In the genomic region with DNA sequence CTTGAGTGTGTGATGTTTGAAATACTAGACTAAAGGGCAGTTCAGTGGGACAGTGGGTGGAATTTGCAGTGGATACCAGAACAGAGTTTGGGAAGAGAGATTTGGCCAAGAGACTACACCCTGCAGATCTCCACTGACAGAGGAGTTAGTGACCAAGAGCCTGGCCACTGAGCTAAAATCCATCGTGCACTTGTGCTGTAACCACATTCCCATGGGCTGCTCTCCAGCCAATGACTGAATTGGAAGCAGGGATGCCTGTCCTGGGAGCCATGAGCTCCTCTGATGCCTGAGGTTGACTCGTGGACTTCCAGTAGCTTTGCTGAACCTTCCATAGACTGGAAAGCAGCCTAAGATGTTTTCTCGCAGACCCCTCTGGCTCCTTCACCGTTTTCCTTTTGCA, we compare ENCODE assay signal across 24 cellular contexts.
DNase-seq lines count a peak whose midpoint lies in the region; TF ChIP-seq lines count a peak whose summit lies in the region.
"Had no signal": no experiment of that assay in that cellular context is flagged by ENCODE, and none has a peak within 500 bp of the region (broad histone marks: within the 10 kb centered on the region; RNA-seq: fewer than 3 reads in every experiment).

No MANE protein-coding gene starts in this region.

- intact Hi-C loops in activated naive CD4-positive, alpha-beta T cell treated with anti-CD3 and anti-CD28 coated beads for 36 hours (cut with micrococcal nuclease) = no loop called here

- H3K4me3 ChIP-seq in AG10803 (ENCODE audit: low read length) (no peak overlapping the region), GM23248 (no peak overlapping the region), neuronal stem cell (ENCODE audit: low read length in 2 of 2) (no peak overlapping the region), endodermal cell (ENCODE audit: low read length) (no peak overlapping the region), trophoblast cell (ENCODE audit: low read depth, low read length) (no peak overlapping the region)
- H3K4me3 ChIP-seq: BLaER1, K562, SJSA1 had no signal

- H3K27ac Mint-ChIP-seq in chondrocyte (ENCODE audit: unreplicated experiment) (peak overlapping the region; percentile 37), endodermal cell (no peak overlapping the region)
- H3K27ac Mint-ChIP-seq in activated naive CD4-positive, alpha-beta T cell treated with anti-CD3 and anti-CD28 coated beads for 36 hours = no peak overlapping the region
- H3K27ac Mint-ChIP-seq: CD4-positive, CD25-positive, alpha-beta regulatory T cell had no signal

- H3K9me2 ChIP-seq in GM23248 (ENCODE audit: insufficient read depth) = no peaks in the 10 kb centered on the region

- H3K9me3 ChIP-seq in GM23248 (ENCODE audit: low read depth) (no peaks in the 10 kb centered on the region), neuronal stem cell (replicated peaks in 1 of 2; ENCODE audit: control insufficient read depth in 2 of 2, insufficient read depth in 1 of 2, low read depth in 1 of 2, low read length in 2 of 2) (no peaks in the 10 kb centered on the region), endodermal cell (ENCODE audit: control insufficient read depth, low read length) (no peaks in the 10 kb centered on the region), trophoblast cell (ENCODE audit: insufficient read depth, low read depth, low read length) (peaks cover 2% of the 10 kb centered on the region)
- H3K9me3 ChIP-seq: BLaER1, SJSA1 had no signal

- H3K36me3 ChIP-seq in GM23248 (ENCODE audit: low read depth) (no peaks in the 10 kb centered on the region), neuronal stem cell (replicated peaks in 1 of 2; ENCODE audit: control insufficient read depth in 2 of 2, insufficient read depth in 2 of 2, low read length in 2 of 2) (no peaks in the 10 kb centered on the region), endodermal cell (ENCODE audit: control insufficient read depth, insufficient read depth, low read length) (no peaks in the 10 kb centered on the region), trophoblast cell (ENCODE audit: control insufficient read depth in 1 of 2, insufficient read depth in 2 of 2, low read length in 2 of 2) (no peaks in the 10 kb centered on the region)
- H3K36me3 ChIP-seq: BLaER1, SJSA1 had no signal

- H3K9ac ChIP-seq in GM23248 = no peak overlapping the region
- no peak overlapping the region for H3K9ac ChIP-seq in neuronal stem cell (ENCODE audit: low read depth, low read length, poor library complexity)
- no peak overlapping the region for H3K9ac ChIP-seq in endodermal cell (ENCODE audit: extremely low read depth, low read length, poor library complexity, severe bottlenecking)
- no peak overlapping the region for H3K9ac ChIP-seq in trophoblast cell (ENCODE audit: low read length)
- H3K9ac ChIP-seq: BLaER1 had no signal

- H3F3A ChIP-seq in GM23248 (ENCODE audit: insufficient read depth) = no peaks in the 10 kb centered on the region

- H3K27me3 ChIP-seq in GM23248 (replicated peaks; ENCODE audit: insufficient read depth) (no peaks in the 10 kb centered on the region), neuronal stem cell (ENCODE audit: control insufficient read depth in 3 of 3, insufficient read depth in 3 of 3, low read depth in 1 of 3, low read length in 3 of 3) (no peaks in the 10 kb centered on the region), endodermal cell (ENCODE audit: control insufficient read depth, insufficient read depth, low read length, poor library complexity, severe bottlenecking) (no peaks in the 10 kb centered on the region), trophoblast cell (ENCODE audit: insufficient read depth, low read length) (no peaks in the 10 kb centered on the region)
- H3K27me3 ChIP-seq: BLaER1, SJSA1 had no signal

- H3K36me3 Mint-ChIP-seq in chondrocyte (ENCODE audit: low read depth) = no peaks in the 10 kb centered on the region
- H3K36me3 Mint-ChIP-seq in activated naive CD4-positive, alpha-beta T cell treated with anti-CD3 and anti-CD28 coated beads for 36 hours (ENCODE audit: low read depth) = no peaks in the 10 kb centered on the region
- H3K36me3 Mint-ChIP-seq in endodermal cell (ENCODE audit: low read depth) = no peaks in the 10 kb centered on the region
- H3K36me3 Mint-ChIP-seq: CD4-positive, CD25-positive, alpha-beta regulatory T cell had no signal

- in situ Hi-C loops in GM23248 (cut with MboI) = no loop called here

- TF ChIP-seq CTCF in AG10803 (conservative IDR thresholded peaks at IDR 0.05; ENCODE audit: low read length) = no peak
- TF ChIP-seq CTCF in chondrocyte (IDR thresholded peaks at IDR 0.05) = no peak
- no peak for TF ChIP-seq CTCF in endodermal cell (conservative IDR thresholded peaks at IDR 0.05)

- H3K18ac ChIP-seq in neuronal stem cell (ENCODE audit: low read length) (peak overlapping the region; percentile 91), trophoblast cell (ENCODE audit: low read length) (no peak overlapping the region)

- H2BK120ac ChIP-seq in neuronal stem cell (ENCODE audit: low read depth, low read length) (no peak overlapping the region), trophoblast cell (ENCODE audit: insufficient read depth, low read length, poor library complexity) (no peak overlapping the region)

- H2AFZ ChIP-seq in GM23248 = no peak overlapping the region
- no peak overlapping the region for H2AFZ ChIP-seq in neuronal stem cell (ENCODE audit: low read length)
- H2AFZ ChIP-seq in trophoblast cell (ENCODE audit: insufficient read depth, low read length, poor library complexity) = no peak overlapping the region

- 16 to 31% methylated on average over 4 of the region's 4 CpGs for WGBS in GM23248 (ENCODE audit: low coverage in 1 of 2, low lambda C conversion rate in 2 of 2, missing lambda C conversion rate in 2 of 2), 2 experiments
- no CpG with 5 or more reads among the region's 4 CpGs for WGBS in neuronal stem cell (ENCODE audit: extremely low coverage in 2 of 2, insufficient read length in 2 of 2, insufficient replicate concordance in 1 of 2), 2 donors
- 85 to 95% methylated on average over 4 of the region's 4 CpGs for WGBS in endodermal cell (ENCODE audit: insufficient coverage in 1 of 2, insufficient read length in 1 of 2), 2 experiments
- WGBS in trophoblast cell (ENCODE audit: extremely low coverage, insufficient coverage, insufficient read length) = no CpG with 5 or more reads among the region's 4 CpGs

- H3K23ac ChIP-seq in neuronal stem cell (ENCODE audit: low read depth, low read length, poor library complexity) (no peak overlapping the region), trophoblast cell (ENCODE audit: low read length) (no peak overlapping the region)

- peak overlapping the region; percentile 71 for H2BK15ac ChIP-seq in neuronal stem cell (ENCODE audit: low read length)

- no peak overlapping the region for H4K12ac ChIP-seq in trophoblast cell (ENCODE audit: low read depth, low read length)

- H3K79me2 ChIP-seq in GM23248 (ENCODE audit: insufficient read depth) = no peaks in the 10 kb centered on the region
- H3K79me2 ChIP-seq in trophoblast cell (ENCODE audit: control insufficient read depth, insufficient read depth, low read length, poor library complexity) = no peaks in the 10 kb centered on the region

- H3K4me3 Mint-ChIP-seq in chondrocyte (ENCODE audit: unreplicated experiment) (no peak overlapping the region), endodermal cell (no peak overlapping the region)
- H3K4me3 Mint-ChIP-seq in activated naive CD4-positive, alpha-beta T cell treated with anti-CD3 and anti-CD28 coated beads for 36 hours = no peak overlapping the region
- H3K4me3 Mint-ChIP-seq: CD4-positive, CD25-positive, alpha-beta regulatory T cell had no signal

- peaks cover 36% of the 10 kb centered on the region for H3K4me1 Mint-ChIP-seq in chondrocyte (ENCODE audit: low read depth)
- H3K4me1 Mint-ChIP-seq in activated naive CD4-positive, alpha-beta T cell treated with anti-CD3 and anti-CD28 coated beads for 36 hours (ENCODE audit: low read depth) = no peaks in the 10 kb centered on the region
- peaks cover 23% of the 10 kb centered on the region for H3K4me1 Mint-ChIP-seq in endodermal cell
- H3K4me1 Mint-ChIP-seq: CD4-positive, CD25-positive, alpha-beta regulatory T cell had no signal

- H3K14ac ChIP-seq in neuronal stem cell (ENCODE audit: low read length) (no peak overlapping the region), trophoblast cell (ENCODE audit: low read length) (no peak overlapping the region)

- peak overlapping the region; percentile 59 for H3K4ac ChIP-seq in neuronal stem cell (ENCODE audit: low read length)
- no peak overlapping the region for H3K4ac ChIP-seq in trophoblast cell (ENCODE audit: low read depth, low read length)

- H4K8ac ChIP-seq in neuronal stem cell (ENCODE audit: low read depth, low read length) (no peak overlapping the region), trophoblast cell (ENCODE audit: low read depth, low read length) (no peak overlapping the region)

- H3K4me2 ChIP-seq in GM23248 (ENCODE audit: unreplicated experiment) (no peak overlapping the region), neuronal stem cell (ENCODE audit: insufficient read depth, low read length, poor library complexity, severe bottlenecking) (no peak overlapping the region), trophoblast cell (ENCODE audit: low read length) (no peak overlapping the region)

- H2BK12ac ChIP-seq in neuronal stem cell (ENCODE audit: low read length) (no peak overlapping the region), trophoblast cell (ENCODE audit: low read length) (no peak overlapping the region)

- H3K27me3 Mint-ChIP-seq in chondrocyte (ENCODE audit: low read depth) (no peaks in the 10 kb centered on the region), endodermal cell (ENCODE audit: insufficient read depth) (no peaks in the 10 kb centered on the region)
- H3K27me3 Mint-ChIP-seq in activated naive CD4-positive, alpha-beta T cell treated with anti-CD3 and anti-CD28 coated beads for 36 hours (ENCODE audit: low read depth) = no peaks in the 10 kb centered on the region

- H4K20me1 ChIP-seq in GM23248 (ENCODE audit: insufficient read depth) = no peaks in the 10 kb centered on the region
- H4K20me1 ChIP-seq: BLaER1 had no signal

- no peak overlapping the region for H4K91ac ChIP-seq in neuronal stem cell (ENCODE audit: low read depth, low read length, poor library complexity)
- no peak overlapping the region for H4K91ac ChIP-seq in trophoblast cell (ENCODE audit: low read depth, low read length)

- H2BK5ac ChIP-seq in neuronal stem cell (ENCODE audit: low read length) (peak overlapping the region; percentile 78), trophoblast cell (ENCODE audit: low read depth, low read length, poor library complexity) (no peak overlapping the region)

- CTCF ChIA-PET in activated naive CD4-positive, alpha-beta T cell treated with anti-CD3 and anti-CD28 coated beads for 36 hours (lab: Charles Lee) = interaction anchor here (0.6 to 1.0 kb wide), 2 partner anchors 19 to 999 kb away, joined by 3 to 7 read pairs; no protein-coding TSS in a partner anchor

- no peaks in the 10 kb centered on the region for H3K9me3 Mint-ChIP-seq in chondrocyte (ENCODE audit: low read depth)
- peaks cover 14% of the 10 kb centered on the region for H3K9me3 Mint-ChIP-seq in activated naive CD4-positive, alpha-beta T cell treated with anti-CD3 and anti-CD28 coated beads for 36 hours
- H3K9me3 Mint-ChIP-seq in endodermal cell = no peaks in the 10 kb centered on the region

- DNase-seq in AG10803 (ENCODE audit: low read depth) = peak; percentile 21
- DNase-seq in GM23248 = peak; percentile 10
- no peak for DNase-seq in chondrocyte (ENCODE audit: low spot score)
- no peak for DNase-seq in neuronal stem cell (ENCODE audit: low spot score)
- no peak for DNase-seq in activated naive CD4-positive, alpha-beta T cell treated with anti-CD3 and anti-CD28 coated beads for 36 hours
- DNase-seq in endodermal cell = no peak
- no peak for DNase-seq in NCI-H69 (lab: John Stamatoyannopoulos, UW)
- no peak for DNase-seq in trophoblast cell
- DNase-seq: CD4-positive, CD25-positive, alpha-beta regulatory T cell; DMS153; Kasumi-1; MV-4-11; NCI-H1105; NCI-H1436 treated with DMSO at 0.1 percent for 48 hours; NCI-H187 treated with DMSO at 0.1 percent for 48 hours; NCI-H446; NCI-H524 treated with DMSO at 0.1 percent for 48 hours; NCI-H82; NK-92 treated with Interleukin-12 subunit alpha and Interleukin-12 subunit beta, amount 100 ng/mL, for 24 hours; PC-3; Right ventricle myocardium superior had no signal

- H3K4me1 ChIP-seq in GM23248 (ENCODE audit: insufficient read depth) (no peaks in the 10 kb centered on the region), neuronal stem cell (ENCODE audit: control insufficient read depth in 2 of 2, insufficient read depth in 1 of 2, low read depth in 1 of 2, low read length in 2 of 2) (peaks cover 8 to 9% of the 10 kb centered on the region in 2 donors), endodermal cell (ENCODE audit: control insufficient read depth, insufficient read depth, low read length) (peaks cover 9% of the 10 kb centered on the region), trophoblast cell (ENCODE audit: control insufficient read depth in 1 of 2, insufficient read depth in 2 of 2, low read length in 2 of 2) (no peaks in the 10 kb centered on the region)
- H3K4me1 ChIP-seq: SJSA1 had no signal

- H3K27ac ChIP-seq in GM23248 = no peak overlapping the region
- H3K27ac ChIP-seq in neuronal stem cell (replicated peaks; ENCODE audit: low read length) = no peak overlapping the region
- H3K27ac ChIP-seq in endodermal cell (ENCODE audit: low read depth, low read length) = no peak overlapping the region
- no peak overlapping the region for H3K27ac ChIP-seq in trophoblast cell (ENCODE audit: low read depth, low read length)
- H3K27ac ChIP-seq: BLaER1, SJSA1 had no signal

- H3K79me1 ChIP-seq in neuronal stem cell (ENCODE audit: low read depth, low read length) = no peaks in the 10 kb centered on the region
- H3K79me1 ChIP-seq in trophoblast cell (ENCODE audit: low read length) = no peaks in the 10 kb centered on the region

- peak overlapping the region; percentile 94 for H2AK5ac ChIP-seq in neuronal stem cell (ENCODE audit: low read depth, low read length)
- no peak overlapping the region for H2AK5ac ChIP-seq in trophoblast cell (ENCODE audit: low read length)

Comparison
In these comparisons a context has a peak if more than half of its experiments do, and no peak if none do; other contexts are left out.
1. DNase-seq: peak in AG10803 (single experiment) and GM23248 (single experiment); none in chondrocyte (single experiment), neuronal stem cell (single experiment), activated naive CD4-positive, alpha-beta T cell treated with anti-CD3 and anti-CD28 coated beads for 36 hours (single experiment), endodermal cell (single experiment), NCI-H69 (single experiment) and trophoblast cell (0 of 2).